ENCODE assay signal across 8 cellular contexts in the genomic region with DNA sequence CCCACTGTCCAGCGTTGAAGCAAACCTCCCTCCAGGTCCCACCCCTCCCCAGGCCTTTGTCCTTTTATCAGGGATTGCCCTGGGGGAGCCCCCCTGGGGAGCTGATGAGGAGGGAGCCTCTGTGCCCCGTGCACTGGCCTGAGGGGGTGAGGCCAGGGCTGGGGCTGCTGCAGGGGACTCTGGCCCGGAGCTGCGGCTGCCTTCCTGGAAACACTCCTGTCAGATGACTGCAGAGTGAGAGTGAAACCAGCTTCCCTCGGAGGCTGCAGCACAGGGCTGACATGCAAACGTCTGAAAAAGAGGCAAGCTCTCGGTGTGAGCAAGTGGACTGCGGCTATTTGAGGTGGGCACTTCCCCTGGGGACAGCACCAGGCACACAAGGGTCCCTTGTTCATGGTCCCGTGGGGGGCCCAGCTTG. TPM values are rescaled to one million over a fixed set of nuclear protein-coding genes. Genes with fewer than 3 reads are reported as not detected.
DNase-seq lines count a peak whose midpoint lies in the region; ATAC-seq and TF ChIP-seq lines count a peak whose summit lies in the region.

No MANE protein-coding gene starts in this region.

- H3K4me3 Mint-ChIP-seq in activated T-cell treated with anti-CD3 and anti-CD28 coated beads, Interleukin-2, amount 50 U/mL, for 4 hours, result peak overlapping the region; percentile 74

- H3K36me3 Mint-ChIP-seq in activated T-cell treated with anti-CD3 and anti-CD28 coated beads, Interleukin-2, amount 50 U/mL, for 4 hours (ENCODE audit: insufficient read depth), result no peaks in the 10 kb centered on the region

- peaks cover 40% of the 10 kb centered on the region for H3K4me1 Mint-ChIP-seq in activated T-cell treated with anti-CD3 and anti-CD28 coated beads, Interleukin-2, amount 50 U/mL, for 4 hours (ENCODE audit: low read depth)

- TF ChIP-seq CTCF in right lobe of liver (IDR thresholded peaks at IDR 0.05) (no peak), omental fat pad (IDR thresholded peaks at IDR 0.05) (no peak)

- intact Hi-C loops in right lobe of liver (cut with DNase I), result loop anchor here (10.0 kb wide), 2 partner anchors 53 to 63 kb away; partner anchors contain the start of genes C8G (in 1 of the 2) and FBXW5 (in 1 of the 2)

- peak; percentile 16 to 35 for ATAC-seq in activated T-cell treated with anti-CD3 and anti-CD28 coated beads, Interleukin-2, amount 50 U/mL, for 4 hours
- ATAC-seq in right lobe of liver, result peak; percentile 4 to 59 (median 16)
- no peak for ATAC-seq in GM19324 (IDR thresholded peaks at IDR 0.05; ENCODE audit: low FRiP score, unreplicated experiment)
- no peak for ATAC-seq in omental fat pad (ENCODE audit: low FRiP score)
- no peak for ATAC-seq in HG02870 (IDR thresholded peaks at IDR 0.05; ENCODE audit: unreplicated experiment)

- H3K4me1 ChIP-seq in right lobe of liver, result peaks cover 0 to 31% (median 11%) of the 10 kb centered on the region in 4 donors
- H3K4me1 ChIP-seq in subcutaneous abdominal adipose tissue (ENCODE audit: control insufficient read depth in 5 of 5, insufficient read depth in 5 of 5, low read length in 5 of 5), result peaks cover 2 to 27% (median 18%) of the 10 kb centered on the region in 5 donors

- H3K9me3 ChIP-seq in right lobe of liver, result no peaks in the 10 kb centered on the region
- no peaks in the 10 kb centered on the region for H3K9me3 ChIP-seq in subcutaneous abdominal adipose tissue (ENCODE audit: control insufficient read depth in 5 of 5, low read length in 5 of 5)

- H3K27me3 ChIP-seq in right lobe of liver (no peaks in the 10 kb centered on the region), subcutaneous abdominal adipose tissue (ENCODE audit: control insufficient read depth in 5 of 5, insufficient read depth in 4 of 5, low read length in 5 of 5) (peaks cover 0 to 11% (median 0%) of the 10 kb centered on the region in 5 donors)

- peak; percentile 52 for DNase-seq in Caki2 (ENCODE audit: low read depth)
- peak; percentile 51 for DNase-seq in HK-2 (ENCODE audit: unreplicated experiment)
- DNase-seq in activated T-cell treated with anti-CD3 and anti-CD28 coated beads, Interleukin-2, amount 50 U/mL, for 4 hours, result peak; percentile 28
- peak in 1 of 3 donors; percentile 73 for DNase-seq in right lobe of liver
- DNase-seq in omental fat pad (ENCODE audit: low spot score), result no peak

- no peak for TF ChIP-seq POLR2A in right lobe of liver (IDR thresholded peaks at IDR 0.05)

- WGBS in right lobe of liver (ENCODE audit: insufficient coverage, low coverage, low lambda C conversion rate, missing lambda C conversion rate), result 21% methylated on average over 9 of the region's 9 CpGs

- H3K27ac ChIP-seq in right lobe of liver (peak overlapping the region; percentile 56 to 80 (median 61)), subcutaneous abdominal adipose tissue (ENCODE audit: low read depth, low read length) (no peak overlapping the region)

- H3K4me3 ChIP-seq in right lobe of liver (peak overlapping the region in 1 of 3 donors; percentile 17), subcutaneous abdominal adipose tissue (ENCODE audit: low read depth in 1 of 5, low read length in 5 of 5) (peak overlapping the region in 3 of 5 donors; percentile 27 to 58 (median 50))

- no peaks in the 10 kb centered on the region for H3K27me3 Mint-ChIP-seq in activated T-cell treated with anti-CD3 and anti-CD28 coated beads, Interleukin-2, amount 50 U/mL, for 4 hours (ENCODE audit: low read depth)

- in situ Hi-C loops in Caki2 (cut with HindIII; ENCODE audit: low pct_unique_long_range_greater_than_20kb, low sequenced_read_pairs), result no loop called here

- H3K9ac ChIP-seq in subcutaneous abdominal adipose tissue (ENCODE audit: low read length in 5 of 5), result peak overlapping the region in 2 of 5 donors; percentile 51 to 60

- no peaks in the 10 kb centered on the region for H3K36me3 ChIP-seq in right lobe of liver
- H3K36me3 ChIP-seq in subcutaneous abdominal adipose tissue (ENCODE audit: control insufficient read depth in 5 of 5, insufficient read depth in 5 of 5, low read length in 5 of 5), result no peaks in the 10 kb centered on the region

- H3K9me3 Mint-ChIP-seq in activated T-cell treated with anti-CD3 and anti-CD28 coated beads, Interleukin-2, amount 50 U/mL, for 4 hours, result no peaks in the 10 kb centered on the region

RNA-seq across cellular contexts. Expression of gene TRAF2, which starts 4.6 kb away (rescaled TPM):
- total RNA-seq in Caki2 (2014; rRNA removed; shearing (Covaris generic); ENCODE audit: low replicate concordance), result 61.9 and 67.0 TPM in 2 replicates
- 10 to 100 TPM; 64.3 to 73.4 (median 68.8) TPM for total RNA-seq in activated T-cell treated with anti-CD3 and anti-CD28 coated beads, Interleukin-2, amount 50 U/mL, for 4 hours
- total RNA-seq in right lobe of liver (1 to 10 TPM; 5.8 to 8.8 (median 7.1) TPM), omental fat pad (1 to 10 TPM; 3.2 to 9.1 (median 5.1) TPM)

RNA-seq across cellular contexts. Expression of gene EDF1, which starts 15.6 kb away (rescaled TPM):
- 460 and 494 TPM in 2 replicates for total RNA-seq in Caki2 (2014; rRNA removed; shearing (Covaris generic); ENCODE audit: low replicate concordance)
- 100 to 1,000 TPM; 330 to 366 (median 351) TPM for total RNA-seq in activated T-cell treated with anti-CD3 and anti-CD28 coated beads, Interleukin-2, amount 50 U/mL, for 4 hours
- total RNA-seq in right lobe of liver (100 to 1,000 TPM; 216 to 486 (median 227) TPM), omental fat pad (100 to 1,000 TPM; 281 to 323 (median 308) TPM)

RNA-seq across cellular contexts. Expression of gene MAMDC4, which starts 29.6 kb away (rescaled TPM):
- 0.17 TPM in 2 replicates for total RNA-seq in Caki2 (2014; rRNA removed; shearing (Covaris generic); ENCODE audit: low replicate concordance)
- total RNA-seq in activated T-cell treated with anti-CD3 and anti-CD28 coated beads, Interleukin-2, amount 50 U/mL, for 4 hours, result 10 to 100 TPM; 10.7 to 13.9 (median 11.0) TPM
- total RNA-seq in right lobe of liver (10 to 100 TPM in 4 of 6 experiments, 1 to 10 TPM in 2; 5.7 to 27.9 (median 22.5) TPM), omental fat pad (1 to 10 TPM; 1.4 to 3.9 (median 1.7) TPM)

RNA-seq across cellular contexts. Expression of gene PHPT1, which starts 32.5 kb away (rescaled TPM):
- 125 and 127 TPM in 2 replicates for total RNA-seq in Caki2 (2014; rRNA removed; shearing (Covaris generic); ENCODE audit: low replicate concordance)
- total RNA-seq in activated T-cell treated with anti-CD3 and anti-CD28 coated beads, Interleukin-2, amount 50 U/mL, for 4 hours, result 100 to 1,000 TPM; 112 to 120 (median 119) TPM
- total RNA-seq in right lobe of liver, result 10 to 100 TPM; 30.5 to 66.6 (median 49.3) TPM
- total RNA-seq in omental fat pad, result 10 to 100 TPM; 27.1 to 53.9 (median 40.9) TPM

RNA-seq across cellular contexts. Expression of gene AJM1, which starts 39.4 kb away (rescaled TPM):
- total RNA-seq in Caki2 (2014; rRNA removed; shearing (Covaris generic); ENCODE audit: low replicate concordance), result 1.3 and 1.7 TPM in 2 replicates
- 1 to 10 TPM; 1.5 to 2.2 (median 1.7) TPM for total RNA-seq in activated T-cell treated with anti-CD3 and anti-CD28 coated beads, Interleukin-2, amount 50 U/mL, for 4 hours
- 1 to 10 TPM; 1.7 to 2.8 (median 2.6) TPM for total RNA-seq in right lobe of liver
- 1 to 10 TPM in 1 of 4 donors, under 1 TPM in 3; 0.72 to 2.5 (median 0.78) TPM for total RNA-seq in omental fat pad

Comparison
In these comparisons a context has a peak if more than half of its experiments do, and no peak if none do; other contexts are left out.
1. ATAC-seq: peak in activated T-cell treated with anti-CD3 and anti-CD28 coated beads, Interleukin-2, amount 50 U/mL, for 4 hours (2 of 2) and right lobe of liver (4 of 4); none in GM19324 (single experiment), omental fat pad (single experiment) and HG02870 (single experiment).